Comparison of ENCODE assay signal across 24 cellular contexts in genomic region chr2:59727191-59727590, GRCh38.
"Had no signal": no experiment of that assay in that cellular context is flagged by ENCODE, and none has a peak within 500 bp of the region (broad histone marks: within the 10 kb centered on the region; RNA-seq: fewer than 3 reads in every experiment).

No MANE protein-coding gene starts in this region.

- H3K27ac ChIP-seq: colonic mucosa, coronary artery, dorsolateral prefrontal cortex, epithelial cell of prostate, esophagus muscularis mucosa, esophagus squamous epithelium, foreskin keratinocyte, gastrocnemius medialis, gastroesophageal sphincter, heart left ventricle, heart right ventricle had no signal

- H3K4me3 ChIP-seq: colonic mucosa, coronary artery, dorsolateral prefrontal cortex, esophagus muscularis mucosa, esophagus squamous epithelium, gastrocnemius medialis, gastroesophageal sphincter, heart left ventricle, heart right ventricle had no signal

- H3K27me3 Mint-ChIP-seq: dendritic cell treated with granulocyte-macrophage colony-stimulating factor and Interleukin-4, amounts not matched to agents 40 ng/mL and 50 ng/mL, for 4 days; effector memory CD8-positive, alpha-beta T cell had no signal

- H3K9me3 Mint-ChIP-seq: dendritic cell treated with granulocyte-macrophage colony-stimulating factor and Interleukin-4, amounts not matched to agents 40 ng/mL and 50 ng/mL, for 4 days; endodermal cell had no signal

- H3K4me1 ChIP-seq: colonic mucosa, esophagus muscularis mucosa, esophagus squamous epithelium, foreskin keratinocyte, gastrocnemius medialis, gastroesophageal sphincter, heart left ventricle, heart right ventricle had no signal

- DNase-seq: colonic mucosa; cortex of kidney; dermis blood vessel endothelial cell; dorsolateral prefrontal cortex; effector CD4-positive, alpha-beta T cell; effector CD8-positive, alpha-beta T cell; effector memory CD4-positive, alpha-beta T cell; effector memory CD8-positive, alpha-beta T cell; endodermal cell; erythroblast; esophagus squamous epithelium; foreskin fibroblast; foreskin keratinocyte; gastrocnemius medialis; glutamatergic neuron; head of caudate nucleus; heart left ventricle; heart right ventricle had no signal

- H3K36me3 ChIP-seq: colonic mucosa, esophagus muscularis mucosa, esophagus squamous epithelium, gastrocnemius medialis, gastroesophageal sphincter, heart left ventricle, heart right ventricle had no signal

- H3K4me3 Mint-ChIP-seq: dendritic cell treated with granulocyte-macrophage colony-stimulating factor and Interleukin-4, amounts not matched to agents 40 ng/mL and 50 ng/mL, for 4 days; effector memory CD8-positive, alpha-beta T cell; endodermal cell had no signal

- H3K27ac Mint-ChIP-seq: dendritic cell treated with granulocyte-macrophage colony-stimulating factor and Interleukin-4, amounts not matched to agents 40 ng/mL and 50 ng/mL, for 4 days; effector memory CD8-positive, alpha-beta T cell; endodermal cell had no signal

- ATAC-seq: effector memory CD8-positive, alpha-beta T cell; esophagus mucosa; foreskin keratinocyte; gastrocnemius medialis; gastroesophageal sphincter; heart left ventricle; heart right ventricle had no signal

- H3K9me3 ChIP-seq: colonic mucosa, esophagus muscularis mucosa, esophagus squamous epithelium, gastrocnemius medialis, gastroesophageal sphincter, heart left ventricle, heart right ventricle had no signal

- H3K4me1 Mint-ChIP-seq: endodermal cell had no signal

- H3K27me3 ChIP-seq: colonic mucosa, esophagus muscularis mucosa, esophagus squamous epithelium, foreskin keratinocyte, gastrocnemius medialis, gastroesophageal sphincter, heart left ventricle had no signal
